In the genomic region with DNA sequence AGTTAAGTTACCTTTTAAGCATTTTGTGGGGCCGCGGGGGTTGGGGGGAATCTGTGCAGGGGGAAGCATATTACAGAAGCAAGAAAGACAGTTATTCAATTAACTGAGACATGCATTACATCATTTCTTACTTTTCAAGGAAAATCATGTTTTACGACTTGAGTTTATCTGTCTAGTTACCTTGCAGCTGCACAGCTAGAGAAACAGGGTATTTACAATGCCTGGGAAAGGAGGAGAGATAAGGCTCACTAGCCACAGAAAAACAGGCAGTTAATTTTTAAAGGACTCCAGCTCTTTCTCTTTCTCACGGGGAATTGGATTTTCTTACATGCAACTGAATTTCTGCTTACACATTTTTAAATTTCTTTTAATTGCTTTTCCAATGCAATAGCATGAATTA, we compare ENCODE assay signal across 22 cellular contexts.
"Had no signal": no experiment of that assay in that cellular context is flagged by ENCODE, and none has a peak within 500 bp of the region (broad histone marks: within the 10 kb centered on the region; RNA-seq: fewer than 3 reads in every experiment).

No MANE protein-coding gene starts in this region.

- DNase-seq: activated CD4-positive, alpha-beta T cell treated with anti-CD3 and anti-CD28 coated beads for 1 hour; activated CD8-positive, alpha-beta memory T cell treated with anti-CD3 and anti-CD28 coated beads for 24 hours; activated CD8-positive, alpha-beta memory T cell treated with anti-CD3 and anti-CD28 coated beads, Interleukin-2, amount 50 U/mL, for 48 hours; activated effector memory CD4-positive, alpha-beta T cell treated with anti-CD3 and anti-CD28 coated beads, Interleukin-2, amount 50 U/mL, for 16 hours; activated naive CD4-positive, alpha-beta T cell treated with anti-CD3 and anti-CD28 coated beads, Interleukin-2, amount 50 U/mL, for 16 hours; activated T-cell treated with anti-CD3 and anti-CD28 coated beads, Interleukin-2, amount 50 U/mL, for 72 hours; cerebellar nuclear complex; cortex of kidney; naive thymus-derived CD8-positive, alpha-beta T cell; ovary; sigmoid colon; stimulated activated CD4-positive, alpha-beta T cell treated with anti-CD3 and anti-CD28 coated beads, Interleukin-4, amount 100 ng/mL, for 4 hours; T-helper 1 cell; T-helper 9 cell; testis; WERI-Rb-1 had no signal

- H3K9me3 ChIP-seq: ovary, sigmoid colon, testis had no signal

- H3K27ac Mint-ChIP-seq: activated T-cell treated with anti-CD3 and anti-CD28 coated beads, Interleukin-2, amount 50 U/mL, for 72 hours; stimulated activated memory B cell treated with anti-CD40 and anti-IgM and Interleukin-4, amounts not matched to agents 10 μg/mL and 1 μg/mL and 100 μg/mL, for 72 hours; type B pancreatic cell had no signal

- H3K27ac ChIP-seq: ovary, sigmoid colon, WERI-Rb-1 had no signal

- H3K4me1 Mint-ChIP-seq: naive thymus-derived CD8-positive, alpha-beta T cell had no signal

- H3K4me3 Mint-ChIP-seq: activated T-cell treated with anti-CD3 and anti-CD28 coated beads, Interleukin-2, amount 50 U/mL, for 72 hours; naive thymus-derived CD8-positive, alpha-beta T cell; stimulated activated memory B cell treated with anti-CD40 and anti-IgM and Interleukin-4, amounts not matched to agents 10 μg/mL and 1 μg/mL and 100 μg/mL, for 72 hours; type B pancreatic cell had no signal

- H3K4me3 ChIP-seq: ovary, sigmoid colon, testis had no signal

- H3K9me3 Mint-ChIP-seq: activated T-cell treated with anti-CD3 and anti-CD28 coated beads, Interleukin-2, amount 50 U/mL, for 72 hours; naive thymus-derived CD8-positive, alpha-beta T cell; stimulated activated memory B cell treated with anti-CD40 and anti-IgM and Interleukin-4, amounts not matched to agents 10 μg/mL and 1 μg/mL and 100 μg/mL, for 72 hours; type B pancreatic cell had no signal

- H3K27me3 ChIP-seq: ovary, sigmoid colon, testis had no signal

- H3K27me3 Mint-ChIP-seq: naive thymus-derived CD8-positive, alpha-beta T cell; stimulated activated memory B cell treated with anti-CD40 and anti-IgM and Interleukin-4, amounts not matched to agents 10 μg/mL and 1 μg/mL and 100 μg/mL, for 72 hours; type B pancreatic cell had no signal

- H3K4me1 ChIP-seq: sigmoid colon, testis had no signal

- FAIRE-seq: astrocyte, bronchial epithelial cell, endometrium, frontal cortex had no signal

- H3K36me3 ChIP-seq: ovary had no signal

- ATAC-seq: activated T-cell treated with anti-CD3 and anti-CD28 coated beads, Interleukin-2, amount 50 U/mL, for 72 hours; naive thymus-derived CD8-positive, alpha-beta T cell; stimulated activated memory B cell treated with anti-CD40 and anti-IgM and Interleukin-4, amounts not matched to agents 10 μg/mL and 1 μg/mL and 100 μg/mL, for 72 hours had no signal
